Comparison of ENCODE assay signal across 6 cellular contexts in genomic region chr5:71421278-71421677, GRCh38. TPM values are rescaled to one million over a fixed set of nuclear protein-coding genes. Genes with fewer than 3 reads are reported as not detected.
DNase-seq lines count a peak whose midpoint lies in the region; ATAC-seq, FAIRE-seq and TF ChIP-seq lines count a peak whose summit lies in the region.
"Not testable (repeated sequence)": the region's sequence is repeated elsewhere in the genome, so short reads cannot be mapped to it uniquely, and the experiment has no call there.

No MANE protein-coding gene starts in this region.

- not testable (repeated sequence) for TF ChIP-seq RAD21 in K562 (CRISPR knock-in tag; conservative IDR thresholded peaks at IDR 0.05 in 1 of 2, IDR thresholded peaks at IDR 0.05 in 1 of 2)

- not testable (repeated sequence) for H3K4me1 ChIP-seq in Loucy (ENCODE audit: insufficient read depth, low read length, poor library complexity, severe bottlenecking); K562 (replicated peaks in 1 of 2; ENCODE audit: control insufficient read depth in 2 of 2, insufficient read depth in 2 of 2, low read length in 2 of 2)
- peaks cover 30% of the 10 kb centered on the region for H3K4me1 ChIP-seq in OCI-LY3 (ENCODE audit: low read length)
- H3K4me1 ChIP-seq in iPS-20b (ENCODE audit: insufficient read depth, low read length), result peaks cover 11% of the 10 kb centered on the region; the same call in 1 of the 2 replicates

- not testable (repeated sequence) for H3K36me3 ChIP-seq in Loucy (ENCODE audit: insufficient read depth, low read length); OCI-LY3 (replicated peaks; ENCODE audit: low read depth, low read length); K562 (ENCODE audit: control insufficient read depth, insufficient read depth, low read length); iPS-20b (ENCODE audit: insufficient read depth, low read depth, low read length)

- 50% methylated on average over 1 of the region's 1 CpG for WGBS in K562 (ENCODE audit: insufficient coverage, low coverage, missing lambda C conversion rate)

- H3K4me2 ChIP-seq in Loucy (ENCODE audit: low read depth, low read length, poor library complexity, severe bottlenecking) (peak overlapping the region; percentile 91), OCI-LY3 (ENCODE audit: low read length) (peak overlapping the region; percentile 70)
- H3K4me2 ChIP-seq in K562 (ENCODE audit: insufficient read depth, low read length), result not testable (repeated sequence)

- not testable (repeated sequence) for H3F3A ChIP-seq in Loucy (ENCODE audit: low read depth)

- H3K27ac ChIP-seq in 22Rv1 (0 out of 2 replicates have a peak overlapping the region, but pooled peaks have one; percentile 10), iPS-20b (ENCODE audit: low read length) (peak overlapping the region; percentile 30)
- not testable (repeated sequence) for H3K27ac ChIP-seq in OCI-LY3 (ENCODE audit: low read length); K562 (ENCODE audit: extremely low read depth, low read depth, low read length)

- DNase-seq in HTR-8/SVneo (ENCODE audit: insufficient read length, low spot score); K562 (ENCODE audit: extremely low read depth in 1 of 4, low spot score in 3 of 4): not testable (repeated sequence)

- intact Hi-C loops in K562 (cut with micrococcal nuclease), result not testable (repeated sequence)

- POLR2A ChIA-PET in K562 (lab: Yijun Ruan, JAX), result not testable (repeated sequence)

- not testable (repeated sequence) for ATAC-seq in K562

- H2AFZ ChIP-seq in Loucy (ENCODE audit: low read length), result 0 out of 2 replicates have a peak overlapping the region, but pooled peaks have one; percentile 57
- not testable (repeated sequence) for H2AFZ ChIP-seq in OCI-LY3 (ENCODE audit: low read depth, low read length); K562 (ENCODE audit: low read depth, low read length)

- not testable (repeated sequence) for TF ChIP-seq EP300 in K562 (IDR thresholded peaks at IDR 0.05; ENCODE audit: low read length)

- H3K9me1 ChIP-seq in K562 (ENCODE audit: control insufficient read depth, insufficient read depth, low read length), result not testable (repeated sequence)

- CTCF ChIA-PET in K562 (lab: Yijun Ruan, JAX; ENCODE audit: low intra/inter-chr PET ratio), result not testable (repeated sequence)

- H4K20me1 ChIP-seq in Loucy (ENCODE audit: insufficient read depth, low read length, poor library complexity, severe bottlenecking); OCI-LY3 (ENCODE audit: insufficient read depth, low read length); K562 (replicated peaks; ENCODE audit: control insufficient read depth, insufficient read depth, low read length): not testable (repeated sequence)

- H3K9me2 ChIP-seq in Loucy (replicated peaks; ENCODE audit: low read depth, low read length), result not testable (repeated sequence)

- H3K4me3 ChIP-seq in Loucy (ENCODE audit: low read length, poor library complexity, severe bottlenecking) (peak overlapping the region; percentile 66), iPS-20b (ENCODE audit: low read length) (peak overlapping the region; percentile 35; the same call in 1 of the 2 replicates)
- H3K4me3 ChIP-seq in OCI-LY3 (ENCODE audit: low read length); K562: not testable (repeated sequence)

- not testable (repeated sequence) for H3K79me2 ChIP-seq in Loucy (ENCODE audit: insufficient read depth, low read length); OCI-LY3 (ENCODE audit: low read length); K562 (ENCODE audit: control insufficient read depth, insufficient read depth, low read length)

- not testable (repeated sequence) for BruUV-seq in K562 (replicated peaks; lab: Mats Ljungman, UMichigan)

- not testable (repeated sequence) for H3K27me3 ChIP-seq in Loucy (ENCODE audit: insufficient read depth, low read length, poor library complexity, severe bottlenecking); OCI-LY3 (ENCODE audit: low read depth, low read length); K562 (ENCODE audit: control insufficient read depth in 2 of 2, insufficient read depth in 2 of 2, low read length in 2 of 2); iPS-20b (ENCODE audit: insufficient read depth, low read length)

- H3K9me3 ChIP-seq in Loucy (ENCODE audit: insufficient read depth, low read depth, low read length); OCI-LY3 (ENCODE audit: insufficient read depth, low read length); K562 (replicated peaks; ENCODE audit: control insufficient read depth, insufficient read depth, low read depth, low read length); iPS-20b (ENCODE audit: insufficient read depth, low read depth, low read length): not testable (repeated sequence)

- FAIRE-seq in HTR-8/SVneo (lab: Jason Lieb, UNC) (peak; percentile 38), K562 (lab: Jason Lieb, UNC) (peak; percentile 35)

- in situ Hi-C loops in K562 (cut with MboI), result not testable (repeated sequence)

- TF ChIP-seq CTCF in 22Rv1 (IDR thresholded peaks at IDR 0.05); Loucy (conservative IDR thresholded peaks at IDR 0.05; ENCODE audit: low read length); OCI-LY3 (IDR thresholded peaks at IDR 0.05; ENCODE audit: low read depth, low read length); K562 (IDR thresholded peaks at IDR 0.05 in 2 of 3, conservative IDR thresholded peaks at IDR 0.05 in 1 of 3; ENCODE audit: insufficient read depth in 2 of 3, low read depth in 1 of 3, low read length in 3 of 3): not testable (repeated sequence)

- not testable (repeated sequence) for TF ChIP-seq POLR2A in K562 (conservative IDR thresholded peaks at IDR 0.05)

- H3K9ac ChIP-seq in Loucy (ENCODE audit: low read depth, low read length, poor library complexity, severe bottlenecking); OCI-LY3 (ENCODE audit: low read length); K562 (ENCODE audit: insufficient read depth in 1 of 2, low read depth in 2 of 2, low read length in 2 of 2); iPS-20b (ENCODE audit: low read depth, low read length): not testable (repeated sequence)

RNA-seq across cellular contexts. Expression of gene BDP1, which starts 34.2 kb away (rescaled TPM):
- 20.0 and 81.8 TPM in 2 replicates for total RNA-seq in K562 (2011; cell fraction: chromatin; rRNA removed; ENCODE audit: low replicate concordance)
- 11.8 and 12.4 TPM in 2 replicates for total RNA-seq in K562 (2011; cell fraction: nucleolus; rRNA removed)
- 25.7 and 37.8 TPM in 2 replicates for total RNA-seq in K562 (2011; cell fraction: nucleoplasm; rRNA removed)
- total RNA-seq in K562 (2014; rRNA removed) (21.1 and 23.9 TPM in 2 replicates), K562 (2014; rRNA removed; fragmentation: Illumina TruSeq; extraction: Trizol) (39.1 and 45.4 TPM in 2 replicates), K562 (2015; rRNA removed; fragmentation: Illumina TruSeq; extraction: Trizol) (42.0 and 47.3 TPM in 2 replicates), K562 (2021) (23.7 and 24.0 TPM in 2 replicates)
- polyA plus RNA-seq in K562 (2011; rRNA removed) (16.7 and 22.7 TPM in 2 replicates), K562 (2014; fragmentation: Illumina TruSeq; extraction: Trizol) (19.9 and 25.8 TPM in 2 replicates), K562 (2014; fragmentation: Nextera tagmentation; extraction: Ambion mirVana) (1 to 10 TPM; 6.9 to 7.9 TPM), K562 (2014; rRNA removed) (16.8 and 17.2 TPM in 2 replicates)
- 4.7 and 7.3 TPM in 2 replicates for polyA plus RNA-seq in K562 (2011; cell fraction: cytosol; rRNA removed)
- polyA plus RNA-seq in K562 (2011; cell fraction: nucleus; rRNA removed), result 15.5 and 18.2 TPM in 2 replicates
- 10.3 and 13.3 TPM in 2 replicates for polyA plus RNA-seq in K562 (2012)
- 34.7 and 37.3 TPM in 2 replicates for polyA minus RNA-seq in K562 (2011; rRNA and poly(A)+ RNA removed)
- 10.6 and 15.2 TPM in 2 replicates for polyA minus RNA-seq in K562 (2011; cell fraction: cytosol; rRNA and poly(A)+ RNA removed)
- 16.3 and 26.9 TPM in 2 replicates for polyA minus RNA-seq in K562 (2011; cell fraction: nucleus; rRNA and poly(A)+ RNA removed)
